8 cellular contexts compared by ENCODE assay signal in the genomic region with DNA sequence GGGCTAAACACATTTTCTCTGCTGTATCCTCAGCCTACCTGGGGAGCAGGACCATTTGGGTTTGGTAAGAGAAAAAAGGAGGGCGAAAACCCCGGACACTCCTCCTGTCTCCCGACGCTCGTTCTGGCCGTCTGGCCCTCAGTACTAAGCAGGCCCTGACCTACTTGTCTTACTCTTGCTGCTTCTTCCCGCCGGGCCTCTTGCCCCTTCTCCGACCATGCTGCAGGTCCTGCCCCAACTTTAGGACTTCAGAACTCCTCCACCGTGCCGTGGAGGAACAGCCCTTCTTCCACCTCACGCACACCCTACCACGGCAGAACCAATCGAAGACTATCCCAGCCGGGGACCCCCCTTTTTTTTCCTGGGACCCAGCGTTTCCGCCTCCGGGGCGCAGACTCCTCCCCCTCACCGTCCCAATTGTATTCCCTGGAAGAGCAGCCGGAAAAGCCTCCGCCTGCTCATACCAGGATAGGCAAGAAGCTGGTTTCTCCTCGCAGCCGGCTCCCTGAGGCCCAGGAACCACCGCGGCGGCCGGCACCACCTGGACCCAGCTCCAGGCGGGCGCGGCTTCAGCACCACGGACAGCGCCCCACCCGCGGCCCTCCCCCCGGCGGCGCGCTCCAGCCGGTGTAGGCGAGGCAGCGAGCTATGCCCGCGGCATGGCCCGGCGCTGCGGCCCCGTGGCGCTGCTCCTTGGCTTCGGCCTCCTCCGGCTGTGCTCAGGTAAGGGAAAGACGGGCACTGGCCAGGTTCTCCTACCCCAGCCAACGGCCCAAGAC. TPM values are rescaled to one million over a fixed set of nuclear protein-coding genes. Genes with fewer than 3 reads are reported as not detected.
DNase-seq lines count a peak whose midpoint lies in the region; ATAC-seq and TF ChIP-seq lines count a peak whose summit lies in the region.

A gene with protein sequence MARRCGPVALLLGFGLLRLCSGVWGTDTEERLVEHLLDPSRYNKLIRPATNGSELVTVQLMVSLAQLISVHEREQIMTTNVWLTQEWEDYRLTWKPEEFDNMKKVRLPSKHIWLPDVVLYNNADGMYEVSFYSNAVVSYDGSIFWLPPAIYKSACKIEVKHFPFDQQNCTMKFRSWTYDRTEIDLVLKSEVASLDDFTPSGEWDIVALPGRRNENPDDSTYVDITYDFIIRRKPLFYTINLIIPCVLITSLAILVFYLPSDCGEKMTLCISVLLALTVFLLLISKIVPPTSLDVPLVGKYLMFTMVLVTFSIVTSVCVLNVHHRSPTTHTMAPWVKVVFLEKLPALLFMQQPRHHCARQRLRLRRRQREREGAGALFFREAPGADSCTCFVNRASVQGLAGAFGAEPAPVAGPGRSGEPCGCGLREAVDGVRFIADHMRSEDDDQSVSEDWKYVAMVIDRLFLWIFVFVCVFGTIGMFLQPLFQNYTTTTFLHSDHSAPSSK (plus strand): TSS at position 393 of the 779 bp plus-strand sequence. CDS start 267 bp downstream, at position 660.

- TF ChIP-seq POLR2A in GM18505 (IDR thresholded peaks at IDR 0.05; ENCODE audit: borderline replicate concordance, extremely low read depth, insufficient read depth, insufficient read length), result no peak

- H3K27ac ChIP-seq in BLaER1, result no peak within 1 kb of the TSS

- H4K20me1 ChIP-seq in BLaER1, result peaks cover 25% of the 10 kb centered on the region; the same call in 1 of the 2 replicates

- no peaks in the 10 kb centered on the region for H3K9me3 ChIP-seq in BLaER1

- H3K4me1 ChIP-seq in BLaER1, result peaks cover 10% of the 10 kb centered on the region

- peaks cover 32% of the 10 kb centered on the region for H3K27me3 ChIP-seq in BLaER1

- H3K4me3 ChIP-seq in BLaER1, result no peak within 1 kb of the TSS

- ATAC-seq in HG03045 (IDR thresholded peaks at IDR 0.05; ENCODE audit: unreplicated experiment), result peak; percentile 56
- ATAC-seq in GM18505 (IDR thresholded peaks at IDR 0.05; ENCODE audit: unreplicated experiment), result no peak

- peak within 1 kb of the TSS; percentile 82 for H3K4me2 ChIP-seq in BLaER1

- no peaks in the 10 kb centered on the region for H3K36me3 ChIP-seq in BLaER1

- no peak within 1 kb of the TSS for H3K9ac ChIP-seq in BLaER1

- DNase-seq in NCI-H69 (lab: John Stamatoyannopoulos, UW), result peak; percentile 92
- DNase-seq in activated CD8-positive, alpha-beta memory T cell treated with anti-CD3 and anti-CD28 coated beads, Interleukin-2, amount 50 U/mL, for 4 hours, result peak; percentile 70
- DNase-seq in epidermal melanocyte (ENCODE audit: insufficient read length, low spot score), result peak; percentile 69
- DNase-seq in myocyte (ENCODE audit: low read depth), result peak; percentile 59
- peak; percentile 41 to 44 for DNase-seq in stimulated activated CD8-positive, alpha-beta memory T cell treated with anti-CD3 and anti-CD28 coated beads, Interleukin-7, amount 100 ng/mL, for 1 hour (ENCODE audit: low read depth in 2 of 2)

RNA-seq across cellular contexts. Expression of the gene that starts here (rescaled TPM):
- total RNA-seq in myocyte, result 0.11 and 0.16 TPM in 2 replicates
- 0.10 TPM for polyA plus RNA-seq in myocyte (2012)

Comparison
In these comparisons a context has a peak if more than half of its experiments do, and no peak if none do; other contexts are left out.
1. Peak in DNase-seq in myocyte; RNA of the gene not detected or under 1 TPM.